Comparison of ENCODE assay signal across 14 cellular contexts in genomic region chr13:86020350-86021002, GRCh38.
DNase-seq lines count a peak whose midpoint lies in the region; TF ChIP-seq lines count a peak whose summit lies in the region.
"Had no signal": no experiment of that assay in that cellular context is flagged by ENCODE, and none has a peak within 500 bp of the region (broad histone marks: within the 10 kb centered on the region; RNA-seq: fewer than 3 reads in every experiment).

No MANE protein-coding gene starts in this region.

- no peaks in the 10 kb centered on the region for H3K27me3 Mint-ChIP-seq in endothelial cell (ENCODE audit: unreplicated experiment)
- H3K27me3 Mint-ChIP-seq: activated naive CD8-positive, alpha-beta T cell treated with anti-CD3 and anti-CD28 coated beads, Interleukin-2, amount 50 U/mL, for 24 hours had no signal

- H3K4me1 Mint-ChIP-seq in endothelial cell (ENCODE audit: unreplicated experiment), result no peaks in the 10 kb centered on the region
- H3K4me1 Mint-ChIP-seq: activated naive CD8-positive, alpha-beta T cell treated with anti-CD3 and anti-CD28 coated beads, Interleukin-2, amount 50 U/mL, for 24 hours had no signal

- TF ChIP-seq CTCF in epithelial cell of esophagus (IDR thresholded peaks at IDR 0.05; ENCODE audit: insufficient read depth, low read depth, low read length, missing control alignments) (no peak), parathyroid adenoma (IDR thresholded peaks at IDR 0.05) (no peak), sigmoid colon (IDR thresholded peaks at IDR 0.05) (no peak), endothelial cell (IDR thresholded peaks at IDR 0.05; ENCODE audit: unreplicated experiment) (no peak)

- no peaks in the 10 kb centered on the region for H3K79me2 ChIP-seq in parathyroid adenoma

- no peak overlapping the region for H3K4me3 Mint-ChIP-seq in endothelial cell (ENCODE audit: unreplicated experiment)
- H3K4me3 Mint-ChIP-seq: activated naive CD8-positive, alpha-beta T cell treated with anti-CD3 and anti-CD28 coated beads, Interleukin-2, amount 50 U/mL, for 24 hours had no signal

- H3K4me1 ChIP-seq in parathyroid adenoma (no peaks in the 10 kb centered on the region), sigmoid colon (peaks cover 0 to 6% (median 2%) of the 10 kb centered on the region in 4 donors)
- H3K4me1 ChIP-seq: SJSA1 had no signal

- H3K27ac Mint-ChIP-seq in endothelial cell (ENCODE audit: unreplicated experiment), result no peak overlapping the region
- H3K27ac Mint-ChIP-seq: activated naive CD8-positive, alpha-beta T cell treated with anti-CD3 and anti-CD28 coated beads, Interleukin-2, amount 50 U/mL, for 24 hours had no signal

- WGBS in sigmoid colon, 2 donors, result 30 to 39% methylated on average over 3 of the region's 3 CpGs

- H3K36me3 ChIP-seq in parathyroid adenoma (ENCODE audit: control insufficient read depth, insufficient read depth, low read length) (no peaks in the 10 kb centered on the region), sigmoid colon (no peaks in the 10 kb centered on the region)
- H3K36me3 ChIP-seq: esophagus muscularis mucosa, SJSA1 had no signal

- no peaks in the 10 kb centered on the region for H3K9me3 Mint-ChIP-seq in endothelial cell (ENCODE audit: unreplicated experiment)

- H3K27me3 ChIP-seq in parathyroid adenoma (ENCODE audit: control insufficient read depth, insufficient read depth, low read length) (no peaks in the 10 kb centered on the region), sigmoid colon (no peaks in the 10 kb centered on the region)
- H3K27me3 ChIP-seq: esophagus muscularis mucosa, SJSA1 had no signal

- H3K27ac ChIP-seq in parathyroid adenoma, result no peak overlapping the region
- H3K27ac ChIP-seq in sigmoid colon, result no peak overlapping the region
- H3K27ac ChIP-seq: SJSA1, skin epidermis had no signal

- no peak overlapping the region for H2AFZ ChIP-seq in parathyroid adenoma

- intact Hi-C loops in sigmoid colon (cut with DNase I), result no loop called here

- TF ChIP-seq EP300 in sigmoid colon (IDR thresholded peaks at IDR 0.05), result no peak

- no peaks in the 10 kb centered on the region for H3K9me3 ChIP-seq in parathyroid adenoma (ENCODE audit: control insufficient read depth, low read length)
- no peaks in the 10 kb centered on the region for H3K9me3 ChIP-seq in sigmoid colon
- H3K9me3 ChIP-seq: esophagus muscularis mucosa, SJSA1 had no signal

- H3K9ac ChIP-seq in parathyroid adenoma, result no peak overlapping the region

- no peak for TF ChIP-seq POLR2A in sigmoid colon (IDR thresholded peaks at IDR 0.05)

- H3K36me3 Mint-ChIP-seq in endothelial cell (ENCODE audit: low read depth, unreplicated experiment), result no peaks in the 10 kb centered on the region

- peak overlapping the region; percentile 47 for H3K4me2 ChIP-seq in parathyroid adenoma (ENCODE audit: low read length)

- H3K4me3 ChIP-seq in epithelial cell of esophagus (ENCODE audit: low read length) (no peak overlapping the region), parathyroid adenoma (ENCODE audit: low read depth, low read length) (no peak overlapping the region), sigmoid colon (no peak overlapping the region)
- H3K4me3 ChIP-seq: esophagus muscularis mucosa, SJSA1, skin epidermis had no signal

- DNase-seq in NCI-H1417 (lab: John Stamatoyannopoulos, UW) (peak in 2 of 3 experiments; percentile 23 to 82), NCI-H1417 treated with DMSO at 0.1 percent for 48 hours (lab: John Stamatoyannopoulos, UW) (no peak), OCI-M1 (lab: John Stamatoyannopoulos, UW) (peak; percentile 48), epithelial cell of esophagus (ENCODE audit: low read depth) (peak; percentile 68), sigmoid colon (no peak), T-helper 2 cell (no peak), endothelial cell (ENCODE audit: low spot score) (no peak)
- DNase-seq: activated naive CD8-positive, alpha-beta T cell treated with anti-CD3 and anti-CD28 coated beads, Interleukin-2, amount 50 U/mL, for 24 hours; H7; mesendoderm had no signal

Comparison
In these comparisons a context has a peak if more than half of its experiments do, and no peak if none do; other contexts are left out.
1. DNase-seq: peak in NCI-H1417 (2 of 3), OCI-M1 (single experiment) and epithelial cell of esophagus (single experiment); none in NCI-H1417 treated with DMSO at 0.1 percent for 48 hours (single experiment), sigmoid colon (single experiment), T-helper 2 cell (0 of 5) and endothelial cell (single experiment).